In the genomic region with DNA sequence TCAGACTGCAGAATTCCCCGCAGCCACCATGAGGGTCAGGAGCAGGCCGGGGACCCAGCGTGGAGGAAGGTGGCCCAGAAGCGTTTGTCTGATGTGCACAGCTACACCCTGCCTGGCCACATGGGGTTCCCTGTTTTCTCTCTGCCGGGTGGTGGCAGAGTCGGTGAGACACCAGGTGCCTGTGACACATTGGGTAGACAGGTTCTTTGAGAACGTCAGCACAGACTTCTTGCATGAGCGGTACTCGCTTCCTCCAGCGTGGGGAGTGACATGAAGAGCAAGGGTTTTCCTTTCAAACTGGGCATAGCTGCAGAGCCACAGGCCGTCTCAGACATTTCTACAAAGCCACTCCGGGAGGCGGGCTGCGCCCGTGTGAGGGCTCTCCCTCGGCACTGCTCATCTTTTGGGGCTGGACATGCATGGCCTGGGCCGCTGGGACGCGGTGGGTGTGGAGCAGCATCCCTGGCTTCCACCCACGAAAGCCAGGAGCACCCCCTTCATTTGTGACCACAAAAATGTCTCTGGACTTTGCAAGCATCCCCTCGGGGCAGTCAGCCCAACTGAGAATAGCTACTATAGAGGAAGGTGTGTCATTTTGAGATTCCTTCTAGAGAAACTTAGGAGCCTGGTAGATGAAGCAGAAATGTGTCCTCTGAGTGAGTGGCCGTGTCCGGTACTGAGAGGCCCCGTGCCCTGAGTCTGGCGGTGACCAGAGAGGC, we compare ENCODE assay signal across 12 cellular contexts. TPM values are rescaled to one million over a fixed set of nuclear protein-coding genes. Genes with fewer than 3 reads are reported as not detected.
A peak's percentile ranks its signal among the peaks of the same experiment; 100 is the strongest.
DNase-seq lines count a peak whose midpoint lies in the region; ATAC-seq, FAIRE-seq and TF ChIP-seq lines count a peak whose summit lies in the region.
"Had no signal": no experiment of that assay in that cellular context is flagged by ENCODE, and none has a peak within 500 bp of the region (broad histone marks: within the 10 kb centered on the region; RNA-seq: fewer than 3 reads in every experiment).

No MANE protein-coding gene starts in this region.

- no peak overlapping the region for H2BK120ac ChIP-seq in H1 (replicated peaks; ENCODE audit: low read depth, low read length)

- H3K23ac ChIP-seq in H1 (ENCODE audit: insufficient read length), result no peak overlapping the region

- CTCF ChIA-PET in PC-9 (lab: Charles Lee) (interaction anchor here (0.6 to 1.7 kb wide), 4 partner anchors 40 to 1297 kb away, joined by 3 to 6 read pairs (median 4); partner anchors contain the start of gene JPT2), H1 (lab: Charles Lee; ENCODE audit: partially characterized antibody) (interaction anchor here (1.4 to 3.1 kb wide), 3 partner anchors 9 to 19 kb away, joined by 3 to 12 read pairs (median 7); no protein-coding TSS in a partner anchor)

- peaks cover 49% of the 10 kb centered on the region for H3K4me1 ChIP-seq in PC-9 (replicated peaks; ENCODE audit: insufficient read depth)
- H3K4me1 ChIP-seq in H1 (replicated peaks in 1 of 4; ENCODE audit: control insufficient read depth in 3 of 4, insufficient read depth in 4 of 4, low read length in 3 of 4), result no peaks in the 10 kb centered on the region
- peaks cover 28% of the 10 kb centered on the region for H3K4me1 ChIP-seq in osteoblast (ENCODE audit: insufficient read depth, low read length)
- H3K4me1 ChIP-seq: Caco-2 had no signal

- no peak for ATAC-seq in HG03378 (IDR thresholded peaks at IDR 0.05; ENCODE audit: unreplicated experiment)
- ATAC-seq: activated naive CD8-positive, alpha-beta T cell treated with anti-CD3 and anti-CD28 coated beads, Interleukin-2, amount 50 U/mL, for 24 hours had no signal

- H4K8ac ChIP-seq in H1 (ENCODE audit: extremely low read depth, insufficient read depth, low read length), result peak overlapping the region; percentile 3; the same call in 1 of the 2 replicates

- no peaks in the 10 kb centered on the region for H3K23me2 ChIP-seq in H1 (ENCODE audit: low read depth, low read length)

- peaks cover 37% of the 10 kb centered on the region for H3F3A ChIP-seq in PC-9 (ENCODE audit: insufficient read depth, low read depth)

- FAIRE-seq in H1 (lab: Jason Lieb, UNC), result no peak

- intact Hi-C loops in PC-9 (cut with micrococcal nuclease; ENCODE audit: unreplicated experiment), result loop anchor here (1.0 kb wide), 2 partner anchors 28 to 56 kb away; partner anchors contain the start of gene MRPS34

- H3K79me2 ChIP-seq in PC-9 (ENCODE audit: low read depth) (0 out of 2 replicates have a peak, but pooled peaks cover 5% of the 10 kb centered on the region), H1 (ENCODE audit: control insufficient read depth in 1 of 2, insufficient read depth in 2 of 2, low read length in 2 of 2) (no peaks in the 10 kb centered on the region), osteoblast (ENCODE audit: insufficient read depth, low read length) (peaks cover 12% of the 10 kb centered on the region)

- H3K36me3 ChIP-seq in PC-9 (ENCODE audit: low read depth) (no peaks in the 10 kb centered on the region; the same call in 1 of the 2 replicates), H1 (ENCODE audit: control insufficient read depth in 2 of 4, insufficient read depth in 4 of 4, low read length in 3 of 4) (peaks cover 0 to 12% (median 2%) of the 10 kb centered on the region in 4 experiments; a peak in 3 of 8 replicates), osteoblast (ENCODE audit: insufficient read depth, low read length) (peaks cover 38% of the 10 kb centered on the region)

- H3K79me1 ChIP-seq in H1 (ENCODE audit: low read depth, low read length), result 0 out of 2 replicates have a peak, but pooled peaks cover 2% of the 10 kb centered on the region

- H4K5ac ChIP-seq in H1 (ENCODE audit: insufficient read length, low read depth, low read length), result no peak overlapping the region

- H2BK5ac ChIP-seq in H1 (ENCODE audit: low read depth, low read length), result no peak overlapping the region

- no TSS peak for BruUV-seq in PC-9 (replicated peaks; lab: Mats Ljungman, UMichigan)

- H3K27me3 ChIP-seq in PC-9 (ENCODE audit: insufficient read depth, low read depth), result no peaks in the 10 kb centered on the region
- no peaks in the 10 kb centered on the region for H3K27me3 ChIP-seq in H1 (replicated peaks in 1 of 4; ENCODE audit: control insufficient read depth in 3 of 4, extremely low read depth in 1 of 4, insufficient read depth in 3 of 4, low read length in 3 of 4)
- H3K27me3 ChIP-seq in osteoblast (ENCODE audit: insufficient read depth, low read length), result no peaks in the 10 kb centered on the region

- H2AFZ ChIP-seq in PC-9 (no peak overlapping the region), H1 (ENCODE audit: low read length) (no peak overlapping the region), osteoblast (ENCODE audit: low read length) (no peak overlapping the region)

- no peak overlapping the region for H3K9ac ChIP-seq in H1 (replicated peaks in 1 of 4; ENCODE audit: extremely low read depth in 1 of 4, low read depth in 3 of 4, low read length in 3 of 4)

- H4K91ac ChIP-seq in H1 (replicated peaks; ENCODE audit: insufficient read length, low read length), result no peak overlapping the region

- H3K14ac ChIP-seq in H1 (ENCODE audit: insufficient read length), result no peak overlapping the region

- WGBS in H1 (ENCODE audit: extremely low coverage in 1 of 2, insufficient coverage in 1 of 2, insufficient read length in 1 of 2, insufficient replicate concordance in 2 of 2, low coverage in 1 of 2, low lambda C conversion rate in 2 of 2, missing lambda C conversion rate in 1 of 2), 2 experiments, result 95% methylated on average over 25 of the region's 25 CpGs; no CpG with 5 or more reads in 1 of the 2 experiments

- H3K9me2 ChIP-seq in PC-9 (ENCODE audit: insufficient read depth), result no peaks in the 10 kb centered on the region

- H3K4me2 ChIP-seq in PC-9, result peak overlapping the region; percentile 88
- no peak overlapping the region for H3K4me2 ChIP-seq in H1 (ENCODE audit: insufficient read depth in 1 of 2, low read depth in 2 of 2, low read length in 2 of 2)
- peak overlapping the region; percentile 82 for H3K4me2 ChIP-seq in osteoblast (ENCODE audit: insufficient read depth, low read length)

- TF ChIP-seq EP300 in H1 (IDR thresholded peaks at IDR 0.05; ENCODE audit: borderline replicate concordance in 1 of 2, low read depth in 2 of 2, low read length in 2 of 2), result no peak

- H2BK20ac ChIP-seq in H1 (ENCODE audit: low read length), result no peak overlapping the region

- no peak overlapping the region for H2BK15ac ChIP-seq in H1 (ENCODE audit: low read length)

- no peak for TF ChIP-seq RAD21 in H1 (IDR thresholded peaks at IDR 0.05 in 1 of 2, conservative IDR thresholded peaks at IDR 0.05 in 1 of 2; ENCODE audit: low read depth in 2 of 2, low read length in 2 of 2)

- DNase-seq in Daoy (ENCODE audit: low read depth) (peak; percentile 63), PC-9 (peak; percentile 91 to 94), H1 (ENCODE audit: low read depth in 1 of 2, low spot score in 2 of 2) (no peak), osteoblast (ENCODE audit: insufficient read length, low spot score, missing footprints) (peak; percentile 98), NCI-H187 (lab: John Stamatoyannopoulos, UW) (no peak), activated gamma-delta T cell (lab: John Stamatoyannopoulos, UW) (no peak), nucleus accumbens (lab: John Stamatoyannopoulos, UW) (no peak)
- DNase-seq: activated naive CD8-positive, alpha-beta T cell treated with anti-CD3 and anti-CD28 coated beads, Interleukin-2, amount 50 U/mL, for 24 hours; Caco-2; NCI-H146 had no signal

- TF ChIP-seq CTCF in PC-9 (conservative IDR thresholded peaks at IDR 0.05), result no peak; the same call in 1 of the 2 replicates
- TF ChIP-seq CTCF in H1 (IDR thresholded peaks at IDR 0.05; ENCODE audit: control extremely low read depth in 1 of 3, insufficient read depth in 1 of 3, low read depth in 1 of 3, low read length in 3 of 3), result no peak
- TF ChIP-seq CTCF in osteoblast (IDR thresholded peaks at IDR 0.05; ENCODE audit: extremely low read depth, low read depth, low read length), result no peak

- peak overlapping the region; percentile 100 for H3K27ac ChIP-seq in PC-9
- H3K27ac ChIP-seq in H1 (ENCODE audit: low read depth, low read length), result no peak overlapping the region
- peak overlapping the region; percentile 98 for H3K27ac ChIP-seq in osteoblast (ENCODE audit: low read depth, low read length)

- H3K4me3 ChIP-seq in PC-9 (peak overlapping the region; percentile 49; the same call in 1 of the 2 replicates), H1 (ENCODE audit: extremely low read depth in 1 of 4, insufficient read depth in 2 of 4, low read depth in 3 of 4, low read length in 4 of 4) (no peak overlapping the region), osteoblast (ENCODE audit: insufficient read depth, low read length) (peak overlapping the region; percentile 54)
- H3K4me3 ChIP-seq: skin epidermis had no signal

- no peaks in the 10 kb centered on the region for H4K20me1 ChIP-seq in PC-9 (ENCODE audit: insufficient read depth)
- H4K20me1 ChIP-seq in H1 (replicated peaks in 1 of 2; ENCODE audit: control insufficient read depth in 1 of 2, insufficient read depth in 2 of 2, low read length in 2 of 2), result peaks cover 0 to 5% of the 10 kb centered on the region in 2 experiments
- H4K20me1 ChIP-seq in osteoblast (ENCODE audit: insufficient read depth, low read length), result peaks cover 16% of the 10 kb centered on the region

- no peak overlapping the region for H2BK12ac ChIP-seq in H1 (ENCODE audit: low read depth, low read length)

- H3K4ac ChIP-seq in H1 (replicated peaks; ENCODE audit: insufficient read length, low read depth, low read length), result no peak overlapping the region

- H3K9me3 ChIP-seq in PC-9 (ENCODE audit: insufficient read depth, low read depth), result no peaks in the 10 kb centered on the region
- peaks cover 0 to under 1% of the 10 kb centered on the region in 2 experiments; a peak in 1 of 4 replicates for H3K9me3 ChIP-seq in H1 (ENCODE audit: insufficient read depth in 2 of 2, low read depth in 1 of 2, low read length in 1 of 2)
- no peaks in the 10 kb centered on the region for H3K9me3 ChIP-seq in osteoblast (ENCODE audit: low read depth, low read length)
- H3K9me3 ChIP-seq: Caco-2 had no signal

- H3K56ac ChIP-seq in H1 (replicated peaks; ENCODE audit: insufficient read length, low read depth, low read length), result no peak overlapping the region

- POLR2A ChIA-PET in PC-9 (lab: Charles Lee; ENCODE audit: unreplicated experiment) (interaction anchor here (0.6 to 1.6 kb wide), 8 partner anchors 25 to 406 kb away, joined by 3 to 18 read pairs (median 6); partner anchors contain the start of genes NUBP2 and SPSB3), H1 (lab: Charles Lee; ENCODE audit: partially characterized antibody) (interaction anchor here (1.7 to 5.5 kb wide), 4 partner anchors 10 to 39 kb away, joined by 4 to 18 read pairs (median 6); partner anchors contain the start of gene MAPK8IP3)

- TF ChIP-seq POLR2A in H1 (IDR thresholded peaks at IDR 0.05; ENCODE audit: control extremely low read depth in 1 of 2, low read depth in 2 of 2, low read length in 2 of 2), result no peak

- no peak overlapping the region for H2AK5ac ChIP-seq in H1 (ENCODE audit: low read depth, low read length)

- no peak overlapping the region for H3K18ac ChIP-seq in H1 (ENCODE audit: extremely low read depth, low read length)

RNA-seq across cellular contexts. Expression of gene NME3, which starts 26.0 kb away (rescaled TPM):
- 16.5 and 28.0 TPM in 2 replicates for total RNA-seq in Daoy (2014; rRNA removed; shearing (Covaris generic))
- total RNA-seq in PC-9 (2021) (49.0 and 87.8 TPM in 2 replicates), osteoblast (49.2 and 55.4 TPM in 2 replicates)
- 70.9 and 72.5 TPM in 2 replicates for total RNA-seq in H1 (2021; fragmentation: NEBNext Ultra II Directional; extraction: Animal tissue kit (Norgen Biotek cat#: 25700))
- 163 and 214 TPM in 2 replicates for polyA plus RNA-seq in H1 (2011; rRNA removed)
- 121 TPM for polyA plus RNA-seq in H1 (2011; cell fraction: cytosol; rRNA removed)
- polyA plus RNA-seq in H1 (2011; cell fraction: nucleus; rRNA removed), result 208 TPM
- polyA plus RNA-seq in H1 (2012, experiment 1 of 2), result 38.1 to 86.9 TPM (median 80.9 TPM) in 4 replicates
- 93.0 TPM for polyA plus RNA-seq in H1 (2012, experiment 2 of 2)
- 73.8 TPM for polyA plus RNA-seq in H1 (2013, experiment 1 of 2)
- polyA plus RNA-seq in H1 (2013, experiment 2 of 2), result 79.6 TPM
- 4.7 and 7.5 TPM in 2 replicates for polyA minus RNA-seq in H1 (2011; rRNA and poly(A)+ RNA removed)
- 31.9 TPM for polyA minus RNA-seq in H1 (2011; cell fraction: cytosol; rRNA and poly(A)+ RNA removed)
- polyA minus RNA-seq in H1 (2011; cell fraction: nucleus; rRNA and poly(A)+ RNA removed), result 46.7 TPM

RNA-seq across cellular contexts. Expression of gene EME2, which starts 27.3 kb away (rescaled TPM):
- total RNA-seq in Daoy (2014; rRNA removed; shearing (Covaris generic)), result 8.6 and 10.1 TPM in 2 replicates
- 24.2 and 32.4 TPM in 2 replicates for total RNA-seq in PC-9 (2021)
- 19.3 and 19.7 TPM in 2 replicates for total RNA-seq in H1 (2021; fragmentation: NEBNext Ultra II Directional; extraction: Animal tissue kit (Norgen Biotek cat#: 25700))
- 13.1 and 17.0 TPM in 2 replicates for polyA plus RNA-seq in H1 (2011; rRNA removed)
- 17.4 TPM for polyA plus RNA-seq in H1 (2011; cell fraction: cytosol; rRNA removed)
- 144 TPM for polyA plus RNA-seq in H1 (2011; cell fraction: nucleus; rRNA removed)
- 15.4 to 20.9 TPM (median 18.8 TPM) in 4 replicates for polyA plus RNA-seq in H1 (2012, experiment 1 of 2)
- 10.1 TPM for polyA plus RNA-seq in H1 (2012, experiment 2 of 2)
- polyA plus RNA-seq in H1 (2013, experiment 1 of 2), result 6.1 TPM
- polyA plus RNA-seq in H1 (2013, experiment 2 of 2), result 4.8 TPM
- polyA minus RNA-seq in H1 (2011; rRNA and poly(A)+ RNA removed), result 4.4 and 4.6 TPM in 2 replicates
- 8.2 TPM for polyA minus RNA-seq in H1 (2011; cell fraction: cytosol; rRNA and poly(A)+ RNA removed)
- polyA minus RNA-seq in H1 (2011; cell fraction: nucleus; rRNA and poly(A)+ RNA removed), result 33.1 TPM
- total RNA-seq in osteoblast, result 10.0 and 16.3 TPM in 2 replicates

RNA-seq across cellular contexts. Expression of gene MRPS34, which starts 27.6 kb away (rescaled TPM):
- 153 and 201 TPM in 2 replicates for total RNA-seq in Daoy (2014; rRNA removed; shearing (Covaris generic))
- total RNA-seq in PC-9 (2021) (201 and 247 TPM in 2 replicates), osteoblast (40.5 and 47.1 TPM in 2 replicates)
- total RNA-seq in H1 (2021; fragmentation: NEBNext Ultra II Directional; extraction: Animal tissue kit (Norgen Biotek cat#: 25700)), result 252 and 267 TPM in 2 replicates
- 168 and 250 TPM in 2 replicates for polyA plus RNA-seq in H1 (2011; rRNA removed)
- 256 TPM for polyA plus RNA-seq in H1 (2011; cell fraction: cytosol; rRNA removed)
- 198 TPM for polyA plus RNA-seq in H1 (2011; cell fraction: nucleus; rRNA removed)
- polyA plus RNA-seq in H1 (2012, experiment 1 of 2), result 193 to 245 TPM (median 224 TPM) in 4 replicates
- 253 TPM for polyA plus RNA-seq in H1 (2012, experiment 2 of 2)
- polyA plus RNA-seq in H1 (2013, experiment 1 of 2), result 216 TPM
- 235 TPM for polyA plus RNA-seq in H1 (2013, experiment 2 of 2)
- polyA minus RNA-seq in H1 (2011; rRNA and poly(A)+ RNA removed), result 35.3 and 37.0 TPM in 2 replicates
- polyA minus RNA-seq in H1 (2011; cell fraction: cytosol; rRNA and poly(A)+ RNA removed), result 103 TPM
- 46.1 TPM for polyA minus RNA-seq in H1 (2011; cell fraction: nucleus; rRNA and poly(A)+ RNA removed)

RNA-seq across cellular contexts. Expression of gene SPSB3, which starts 37.0 kb away (rescaled TPM):
- 20.2 and 21.7 TPM in 2 replicates for total RNA-seq in Daoy (2014; rRNA removed; shearing (Covaris generic))
- 58.2 and 86.6 TPM in 2 replicates for total RNA-seq in PC-9 (2021)
- 22.5 and 25.3 TPM in 2 replicates for total RNA-seq in H1 (2021; fragmentation: NEBNext Ultra II Directional; extraction: Animal tissue kit (Norgen Biotek cat#: 25700))
- 37.8 and 60.1 TPM in 2 replicates for polyA plus RNA-seq in H1 (2011; rRNA removed)
- polyA plus RNA-seq in H1 (2011; cell fraction: cytosol; rRNA removed), result 45.6 TPM
- polyA plus RNA-seq in H1 (2011; cell fraction: nucleus; rRNA removed), result 113 TPM
- 24.3 to 39.4 TPM (median 30.0 TPM) in 4 replicates for polyA plus RNA-seq in H1 (2012, experiment 1 of 2)
- 20.6 TPM for polyA plus RNA-seq in H1 (2012, experiment 2 of 2)
- 19.3 TPM for polyA plus RNA-seq in H1 (2013, experiment 1 of 2)
- polyA plus RNA-seq in H1 (2013, experiment 2 of 2), result 16.6 TPM
- polyA minus RNA-seq in H1 (2011; rRNA and poly(A)+ RNA removed), result 9.8 and 10.4 TPM in 2 replicates
- polyA minus RNA-seq in H1 (2011; cell fraction: cytosol; rRNA and poly(A)+ RNA removed), result 12.6 TPM
- polyA minus RNA-seq in H1 (2011; cell fraction: nucleus; rRNA and poly(A)+ RNA removed), result 24.4 TPM
- total RNA-seq in osteoblast, result 33.6 and 42.3 TPM in 2 replicates

RNA-seq across cellular contexts. Expression of gene NUBP2, which starts 37.4 kb away (rescaled TPM):
- total RNA-seq in Daoy (2014; rRNA removed; shearing (Covaris generic)), result 75.7 and 97.2 TPM in 2 replicates
- total RNA-seq in PC-9 (2021) (80.0 and 103 TPM in 2 replicates), osteoblast (45.4 and 56.1 TPM in 2 replicates)
- total RNA-seq in H1 (2021; fragmentation: NEBNext Ultra II Directional; extraction: Animal tissue kit (Norgen Biotek cat#: 25700)), result 68.0 and 70.3 TPM in 2 replicates
- polyA plus RNA-seq in H1 (2011; rRNA removed), result 96.9 and 130 TPM in 2 replicates
- polyA plus RNA-seq in H1 (2011; cell fraction: cytosol; rRNA removed), result 101 TPM
- 141 TPM for polyA plus RNA-seq in H1 (2011; cell fraction: nucleus; rRNA removed)
- 44.7 to 70.3 TPM (median 69.2 TPM) in 4 replicates for polyA plus RNA-seq in H1 (2012, experiment 1 of 2)
- 80.2 TPM for polyA plus RNA-seq in H1 (2012, experiment 2 of 2)
- 65.6 TPM for polyA plus RNA-seq in H1 (2013, experiment 1 of 2)
- 61.2 TPM for polyA plus RNA-seq in H1 (2013, experiment 2 of 2)
- 13.2 and 13.3 TPM in 2 replicates for polyA minus RNA-seq in H1 (2011; rRNA and poly(A)+ RNA removed)
- polyA minus RNA-seq in H1 (2011; cell fraction: cytosol; rRNA and poly(A)+ RNA removed), result 37.4 TPM
- polyA minus RNA-seq in H1 (2011; cell fraction: nucleus; rRNA and poly(A)+ RNA removed), result 42.5 TPM

Comparison
In these comparisons a context has a peak if more than half of its experiments do, and no peak if none do; other contexts are left out.
1. DNase-seq: peak in Daoy (single experiment), PC-9 (2 of 2) and osteoblast (single experiment); none in H1 (0 of 2), NCI-H187 (0 of 2), activated gamma-delta T cell (single experiment) and nucleus accumbens (0 of 56).
2. H3K4me2 ChIP-seq: peak in PC-9 (single experiment) and osteoblast (single experiment); none in H1 (0 of 2).
3. H3K4me3 ChIP-seq: peak in PC-9 (single experiment) and osteoblast (single experiment); none in H1 (0 of 4).